ENCODE assay signal across 8 cellular contexts in genomic region chr1:177170756-177171535, GRCh38. TPM values are rescaled to one million over a fixed set of nuclear protein-coding genes. Genes with fewer than 3 reads are reported as not detected.
A peak's percentile ranks its signal among the peaks of the same experiment; 100 is the strongest.
DNase-seq lines count a peak whose midpoint lies in the region; ATAC-seq, FAIRE-seq and TF ChIP-seq lines count a peak whose summit lies in the region.

A gene with protein sequence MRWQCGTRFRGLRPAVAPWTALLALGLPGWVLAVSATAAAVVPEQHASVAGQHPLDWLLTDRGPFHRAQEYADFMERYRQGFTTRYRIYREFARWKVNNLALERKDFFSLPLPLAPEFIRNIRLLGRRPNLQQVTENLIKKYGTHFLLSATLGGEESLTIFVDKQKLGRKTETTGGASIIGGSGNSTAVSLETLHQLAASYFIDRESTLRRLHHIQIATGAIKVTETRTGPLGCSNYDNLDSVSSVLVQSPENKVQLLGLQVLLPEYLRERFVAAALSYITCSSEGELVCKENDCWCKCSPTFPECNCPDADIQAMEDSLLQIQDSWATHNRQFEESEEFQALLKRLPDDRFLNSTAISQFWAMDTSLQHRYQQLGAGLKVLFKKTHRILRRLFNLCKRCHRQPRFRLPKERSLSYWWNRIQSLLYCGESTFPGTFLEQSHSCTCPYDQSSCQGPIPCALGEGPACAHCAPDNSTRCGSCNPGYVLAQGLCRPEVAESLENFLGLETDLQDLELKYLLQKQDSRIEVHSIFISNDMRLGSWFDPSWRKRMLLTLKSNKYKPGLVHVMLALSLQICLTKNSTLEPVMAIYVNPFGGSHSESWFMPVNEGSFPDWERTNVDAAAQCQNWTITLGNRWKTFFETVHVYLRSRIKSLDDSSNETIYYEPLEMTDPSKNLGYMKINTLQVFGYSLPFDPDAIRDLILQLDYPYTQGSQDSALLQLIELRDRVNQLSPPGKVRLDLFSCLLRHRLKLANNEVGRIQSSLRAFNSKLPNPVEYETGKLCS (plus strand): TSS chr1:177170958. CDS start chr1:177229877, 58,919 bp downstream.

- H3K27me3 Mint-ChIP-seq in progenitor cell of endocrine pancreas = peaks cover 10% of the 10 kb centered on the region

- peak; percentile 78 for ATAC-seq in GM18867 (IDR thresholded peaks at IDR 0.05; ENCODE audit: unreplicated experiment)
- peak; percentile 57 for ATAC-seq in HG03460 (IDR thresholded peaks at IDR 0.05; ENCODE audit: unreplicated experiment)
- ATAC-seq in stimulated activated effector memory CD8-positive, alpha-beta T cell treated with anti-CD3 and anti-CD28 coated beads, Interleukin-12 subunit alpha, Interleukin-12 subunit beta, amount 100 ng/mL, for 72 hours = no peak

- intact Hi-C loops in head of caudate nucleus (cut with DNase I) = no loop called here

- DNase-seq in SK-N-DZ (ENCODE audit: low spot score) (peak; percentile 80), head of caudate nucleus (peak; percentile 81 to 96 (median 91)), progenitor cell of endocrine pancreas (ENCODE audit: low spot score, unreplicated experiment) (peak; percentile 53), HTR-8/SVneo (ENCODE audit: insufficient read length, low spot score) (no peak)
- no peak for DNase-seq in stimulated activated effector memory CD8-positive, alpha-beta T cell treated with anti-CD3 and anti-CD28 coated beads, Interleukin-12 subunit alpha, Interleukin-12 subunit beta, amount 100 ng/mL, for 72 hours (ENCODE audit: low spot score in 2 of 2)
- no peak for DNase-seq in stimulated activated CD4-positive, alpha-beta T cell treated with anti-CD3 and anti-CD28 coated beads, Interleukin-4, amount 100 ng/mL, for 4 hours

- no peaks in the 10 kb centered on the region for H3K36me3 Mint-ChIP-seq in progenitor cell of endocrine pancreas (ENCODE audit: insufficient read depth)
- H3K36me3 Mint-ChIP-seq in stimulated activated effector memory CD8-positive, alpha-beta T cell treated with anti-CD3 and anti-CD28 coated beads, Interleukin-12 subunit alpha, Interleukin-12 subunit beta, amount 100 ng/mL, for 72 hours = no peaks in the 10 kb centered on the region

- FAIRE-seq in HTR-8/SVneo (lab: Jason Lieb, UNC) = no peak

- TF ChIP-seq CTCF in progenitor cell of endocrine pancreas (IDR thresholded peaks at IDR 0.05; ENCODE audit: unreplicated experiment) = no peak

- H3K9me3 Mint-ChIP-seq in progenitor cell of endocrine pancreas (ENCODE audit: low read depth) = no peaks in the 10 kb centered on the region
- H3K9me3 Mint-ChIP-seq in stimulated activated effector memory CD8-positive, alpha-beta T cell treated with anti-CD3 and anti-CD28 coated beads, Interleukin-12 subunit alpha, Interleukin-12 subunit beta, amount 100 ng/mL, for 72 hours = no peaks in the 10 kb centered on the region

- no peak within 1 kb of the TSS for H3K4me3 Mint-ChIP-seq in progenitor cell of endocrine pancreas (ENCODE audit: low read depth)
- H3K4me3 Mint-ChIP-seq in stimulated activated effector memory CD8-positive, alpha-beta T cell treated with anti-CD3 and anti-CD28 coated beads, Interleukin-12 subunit alpha, Interleukin-12 subunit beta, amount 100 ng/mL, for 72 hours = no peak within 1 kb of the TSS

- peaks cover 6% of the 10 kb centered on the region for H3K4me1 Mint-ChIP-seq in progenitor cell of endocrine pancreas (ENCODE audit: low read depth)
- no peaks in the 10 kb centered on the region for H3K4me1 Mint-ChIP-seq in stimulated activated effector memory CD8-positive, alpha-beta T cell treated with anti-CD3 and anti-CD28 coated beads, Interleukin-12 subunit alpha, Interleukin-12 subunit beta, amount 100 ng/mL, for 72 hours

- no peak within 1 kb of the TSS for H3K27ac Mint-ChIP-seq in progenitor cell of endocrine pancreas
- no peak within 1 kb of the TSS for H3K27ac Mint-ChIP-seq in stimulated activated effector memory CD8-positive, alpha-beta T cell treated with anti-CD3 and anti-CD28 coated beads, Interleukin-12 subunit alpha, Interleukin-12 subunit beta, amount 100 ng/mL, for 72 hours

RNA-seq across cellular contexts. Expression of the gene that starts here (rescaled TPM):
- 0.57 and 1.2 TPM in 2 replicates for polyA plus RNA-seq in SK-N-DZ (2014; cell fraction: cytosol; rRNA removed)
- polyA plus RNA-seq in SK-N-DZ (2014; cell fraction: nucleus; rRNA removed) = 2.1 and 2.2 TPM in 2 replicates
- total RNA-seq in progenitor cell of endocrine pancreas = 0.11 and 0.41 TPM in 2 replicates

Comparison
In these comparisons a context has a peak if more than half of its experiments do, and no peak if none do; other contexts are left out.
1. Peak in DNase-seq in progenitor cell of endocrine pancreas; RNA of the gene not detected or under 1 TPM.
2. DNase-seq: peak in SK-N-DZ (single experiment) and head of caudate nucleus (42 of 42); none in stimulated activated effector memory CD8-positive, alpha-beta T cell treated with anti-CD3 and anti-CD28 coated beads, Interleukin-12 subunit alpha, Interleukin-12 subunit beta, amount 100 ng/mL, for 72 hours (0 of 2), stimulated activated CD4-positive, alpha-beta T cell treated with anti-CD3 and anti-CD28 coated beads, Interleukin-4, amount 100 ng/mL, for 4 hours (0 of 2) and HTR-8/SVneo (single experiment).